In the genomic region with DNA sequence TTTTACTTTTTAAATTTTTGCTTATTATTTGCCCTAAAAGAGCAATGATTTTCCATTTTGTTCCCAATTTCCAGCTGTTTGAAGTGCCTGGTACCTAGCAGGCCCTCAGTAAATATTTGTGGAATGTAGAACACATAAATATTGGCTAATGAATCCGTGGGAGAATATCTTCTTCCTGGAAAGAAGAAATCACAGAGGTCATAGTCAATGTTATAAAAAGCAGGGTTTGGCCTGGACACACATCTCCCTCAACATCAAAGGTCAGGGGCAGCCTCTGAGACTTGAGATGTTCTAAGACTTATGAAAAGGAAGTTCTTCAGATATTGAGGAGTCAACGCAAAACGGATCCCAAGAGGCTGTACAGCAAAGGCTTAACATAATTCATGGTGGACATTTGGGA, we compare ENCODE assay signal across 14 cellular contexts.
DNase-seq lines count a peak whose midpoint lies in the region; ATAC-seq and TF ChIP-seq lines count a peak whose summit lies in the region.
"Had no signal": no experiment of that assay in that cellular context is flagged by ENCODE, and none has a peak within 500 bp of the region (broad histone marks: within the 10 kb centered on the region; RNA-seq: fewer than 3 reads in every experiment).

No MANE protein-coding gene starts in this region.

- peak; percentile 23 for ATAC-seq in omental fat pad (ENCODE audit: low FRiP score)
- ATAC-seq in activated CD8-positive, alpha-beta T cell treated with anti-CD3 and anti-CD28 coated beads, Interleukin-2, amount 10 ng/mL, durations not matched to agents 7 days and 5 days = no peak
- no peak for ATAC-seq in GM19463 (IDR thresholded peaks at IDR 0.05; ENCODE audit: unreplicated experiment)
- no peak for ATAC-seq in HG02588 (IDR thresholded peaks at IDR 0.05; ENCODE audit: unreplicated experiment)
- ATAC-seq: CD8-positive, alpha-beta T cell had no signal

- H3K4me1 Mint-ChIP-seq in T-helper 2 cell treated with Interferon-gamma antibody and Interleukin-4, amounts not matched to agents 5 μg/mL and 100 μg/mL, for 36 hours (ENCODE audit: low read depth) = peaks cover 5% of the 10 kb centered on the region
- H3K4me1 Mint-ChIP-seq in activated CD8-positive, alpha-beta T cell treated with anti-CD3 and anti-CD28 coated beads, Interleukin-2, amount 10 ng/mL, durations not matched to agents 7 days and 5 days (ENCODE audit: low read depth) = peaks cover 10% of the 10 kb centered on the region

- no peak overlapping the region for H3K4me3 Mint-ChIP-seq in T-helper 2 cell treated with Interferon-gamma antibody and Interleukin-4, amounts not matched to agents 5 μg/mL and 100 μg/mL, for 36 hours
- H3K4me3 Mint-ChIP-seq in activated CD8-positive, alpha-beta T cell treated with anti-CD3 and anti-CD28 coated beads, Interleukin-2, amount 10 ng/mL, durations not matched to agents 7 days and 5 days = no peak overlapping the region
- H3K4me3 Mint-ChIP-seq: CD14-positive monocyte; CD8-positive, alpha-beta T cell had no signal

- DNase-seq in AG10803 (ENCODE audit: low read depth) (peak; percentile 16), MV-4-11 (lab: John Stamatoyannopoulos, UW) (peak; percentile 45), fibroblast of villous mesenchyme (ENCODE audit: low read depth) (peak; percentile 10), omental fat pad (ENCODE audit: low spot score) (no peak)
- DNase-seq in T-helper 2 cell treated with Interferon-gamma antibody and Interleukin-4, amounts not matched to agents 5 μg/mL and 100 μg/mL, for 36 hours (ENCODE audit: low spot score) = no peak
- DNase-seq in activated CD8-positive, alpha-beta T cell treated with anti-CD3 and anti-CD28 coated beads, Interleukin-2, amount 10 ng/mL, durations not matched to agents 7 days and 5 days = no peak
- DNase-seq: CD8-positive, alpha-beta T cell; COR-L47; DND-41; GDM1 had no signal

- TF ChIP-seq CTCF in AG10803 (conservative IDR thresholded peaks at IDR 0.05; ENCODE audit: low read length) = no peak
- TF ChIP-seq CTCF in fibroblast of villous mesenchyme (IDR thresholded peaks at IDR 0.05; ENCODE audit: insufficient read depth, low read depth, low read length) = no peak
- TF ChIP-seq CTCF in omental fat pad (IDR thresholded peaks at IDR 0.05) = no peak

- peaks cover 7% of the 10 kb centered on the region for H3K27me3 Mint-ChIP-seq in T-helper 2 cell treated with Interferon-gamma antibody and Interleukin-4, amounts not matched to agents 5 μg/mL and 100 μg/mL, for 36 hours (ENCODE audit: low read depth)
- H3K27me3 Mint-ChIP-seq in activated CD8-positive, alpha-beta T cell treated with anti-CD3 and anti-CD28 coated beads, Interleukin-2, amount 10 ng/mL, durations not matched to agents 7 days and 5 days (ENCODE audit: low read depth) = no peaks in the 10 kb centered on the region

- no peak overlapping the region for H3K27ac Mint-ChIP-seq in T-helper 2 cell treated with Interferon-gamma antibody and Interleukin-4, amounts not matched to agents 5 μg/mL and 100 μg/mL, for 36 hours
- no peak overlapping the region for H3K27ac Mint-ChIP-seq in activated CD8-positive, alpha-beta T cell treated with anti-CD3 and anti-CD28 coated beads, Interleukin-2, amount 10 ng/mL, durations not matched to agents 7 days and 5 days
- H3K27ac Mint-ChIP-seq: CD8-positive, alpha-beta T cell had no signal

- POLR2A ChIA-PET in activated CD8-positive, alpha-beta T cell treated with anti-CD3 and anti-CD28 coated beads, Interleukin-2, amount 10 ng/mL, durations not matched to agents 7 days and 5 days (lab: Charles Lee) = no interaction called here

- H3K4me3 ChIP-seq in AG10803 (ENCODE audit: low read length) (no peak overlapping the region), fibroblast of villous mesenchyme (ENCODE audit: low read depth, low read length) (no peak overlapping the region)
- H3K4me3 ChIP-seq: HAP-1 had no signal

- no peaks in the 10 kb centered on the region for H3K36me3 Mint-ChIP-seq in T-helper 2 cell treated with Interferon-gamma antibody and Interleukin-4, amounts not matched to agents 5 μg/mL and 100 μg/mL, for 36 hours (ENCODE audit: low read depth)
- no peaks in the 10 kb centered on the region for H3K36me3 Mint-ChIP-seq in activated CD8-positive, alpha-beta T cell treated with anti-CD3 and anti-CD28 coated beads, Interleukin-2, amount 10 ng/mL, durations not matched to agents 7 days and 5 days (ENCODE audit: low read depth)
- H3K36me3 Mint-ChIP-seq: CD14-positive monocyte; CD8-positive, alpha-beta T cell had no signal

- CTCF ChIA-PET in activated CD8-positive, alpha-beta T cell treated with anti-CD3 and anti-CD28 coated beads, Interleukin-2, amount 10 ng/mL, durations not matched to agents 7 days and 5 days (lab: Charles Lee) = no interaction called here

- no peaks in the 10 kb centered on the region for H3K9me3 Mint-ChIP-seq in T-helper 2 cell treated with Interferon-gamma antibody and Interleukin-4, amounts not matched to agents 5 μg/mL and 100 μg/mL, for 36 hours
- no peaks in the 10 kb centered on the region for H3K9me3 Mint-ChIP-seq in activated CD8-positive, alpha-beta T cell treated with anti-CD3 and anti-CD28 coated beads, Interleukin-2, amount 10 ng/mL, durations not matched to agents 7 days and 5 days (ENCODE audit: insufficient read depth)
- H3K9me3 Mint-ChIP-seq: CD8-positive, alpha-beta T cell had no signal

Comparison
In these comparisons a context has a peak if more than half of its experiments do, and no peak if none do; other contexts are left out.
1. DNase-seq: peak in AG10803 (single experiment), MV-4-11 (single experiment) and fibroblast of villous mesenchyme (single experiment); none in omental fat pad (single experiment), T-helper 2 cell treated with Interferon-gamma antibody and Interleukin-4, amounts not matched to agents 5 μg/mL and 100 μg/mL, for 36 hours (single experiment) and activated CD8-positive, alpha-beta T cell treated with anti-CD3 and anti-CD28 coated beads, Interleukin-2, amount 10 ng/mL, durations not matched to agents 7 days and 5 days (single experiment).